Comparison of ENCODE assay signal across 8 cellular contexts in genomic region chr15:57591822-57592367, GRCh38. TPM values are rescaled to one million over a fixed set of nuclear protein-coding genes. Genes with fewer than 3 reads are reported as not detected.
DNase-seq lines count a peak whose midpoint lies in the region; ATAC-seq, FAIRE-seq and TF ChIP-seq lines count a peak whose summit lies in the region.

TSS of gene MYZAP (plus strand) at chr15:57591904. CDS start at chr15:57592035, 131 bp downstream.

- H3K36me3 ChIP-seq in mammary epithelial cell (ENCODE audit: insufficient read depth, low read length) (no peaks in the 10 kb centered on the region), kidney (ENCODE audit: control insufficient read depth in 1 of 2, insufficient read depth in 2 of 2, low read length in 2 of 2) (no peaks in the 10 kb centered on the region)

- no TSS peak for BruUV-seq in mammary epithelial cell (replicated peaks; lab: Mats Ljungman, UMichigan)

- dilution Hi-C loops in mammary epithelial cell (cut with HindIII; ENCODE audit: low sequenced_read_pairs), result no loop called here

- H3K4me1 ChIP-seq in mammary epithelial cell (ENCODE audit: insufficient read depth, low read length), result peaks cover 13% of the 10 kb centered on the region
- peaks cover 0 to 3% of the 10 kb centered on the region in 2 donors for H3K4me1 ChIP-seq in kidney (ENCODE audit: control insufficient read depth in 1 of 2, insufficient read depth in 1 of 2, low read depth in 1 of 2, low read length in 2 of 2)

- H3K9me3 ChIP-seq in mammary epithelial cell (replicated peaks; ENCODE audit: insufficient read depth, low read length), result no peaks in the 10 kb centered on the region
- H3K9me3 ChIP-seq in kidney (ENCODE audit: control insufficient read depth in 1 of 2, low read length in 2 of 2), result no peaks in the 10 kb centered on the region

- no CpG with 5 or more reads among the region's 58 CpGs for WGBS in mammary epithelial cell (ENCODE audit: low coverage, missing lambda C conversion rate)

- FAIRE-seq in kidney (lab: Jason Lieb, UNC), result no peak

- H2AFZ ChIP-seq in mammary epithelial cell (ENCODE audit: low read depth, low read length), result peak within 1 kb of the TSS; percentile 87

- in situ Hi-C loops in mammary epithelial cell (cut with MboI; ENCODE audit: low sequenced_read_pairs in 2 of 2), result no loop called here

- H3K27ac ChIP-seq in mammary epithelial cell (ENCODE audit: insufficient read depth, low read depth, low read length), result no peak within 1 kb of the TSS
- H3K27ac ChIP-seq in kidney (ENCODE audit: low read depth in 2 of 2, low read length in 2 of 2), result no peak within 1 kb of the TSS

- no peak within 1 kb of the TSS for H3K9ac ChIP-seq in mammary epithelial cell (ENCODE audit: insufficient read depth, low read length)
- H3K9ac ChIP-seq in kidney (ENCODE audit: low read length in 2 of 2), result peak within 1 kb of the TSS in 1 of 2 donors; percentile 6

- no peak for TF ChIP-seq CTCF in mammary epithelial cell (conservative IDR thresholded peaks at IDR 0.05 in 1 of 2, IDR thresholded peaks at IDR 0.05 in 1 of 2; ENCODE audit: extremely low read depth in 1 of 2, insufficient read depth in 1 of 2, low read depth in 1 of 2, low read length in 2 of 2)
- TF ChIP-seq CTCF in kidney (IDR thresholded peaks at IDR 0.05; ENCODE audit: borderline replicate concordance, extremely low read depth, insufficient read depth), result no peak

- H3K79me2 ChIP-seq in mammary epithelial cell (ENCODE audit: insufficient read depth, low read length), result no peaks in the 10 kb centered on the region

- H3K27me3 ChIP-seq in mammary epithelial cell (ENCODE audit: insufficient read depth, low read length), result no peaks in the 10 kb centered on the region

- no peak for ATAC-seq in GM21619 (IDR thresholded peaks at IDR 0.05; ENCODE audit: unreplicated experiment)

- CTCF ChIA-PET in mammary epithelial cell (lab: Charles Lee; ENCODE audit: low non-redundant PET), result no interaction called here

- H4K20me1 ChIP-seq in mammary epithelial cell (ENCODE audit: insufficient read depth, low read length), result no peaks in the 10 kb centered on the region

- DNase-seq in GM19238 (ENCODE audit: insufficient read length, low spot score) (peak; percentile 7), T-helper 9 cell (peak; percentile 3), mammary epithelial cell (no peak), kidney (peak; percentile 83), KG1 (lab: John Stamatoyannopoulos, UW) (no peak), NCI-H1092 treated with DMSO at 0.1 percent for 48 hours (lab: John Stamatoyannopoulos, UW) (no peak)
- DNase-seq in stimulated activated CD4-positive, alpha-beta T cell treated with anti-CD3 and anti-CD28 coated beads, Interleukin-1b, Interleukin-23, amount 100 ng/mL, for 4 hours (ENCODE audit: low read depth in 2 of 2), result peak; percentile 21 to 54

- H3K4me3 ChIP-seq in mammary epithelial cell (replicated peaks in 1 of 3; ENCODE audit: insufficient read depth in 1 of 3, low read depth in 2 of 3, low read length in 3 of 3) (peak within 1 kb of the TSS; percentile 47 to 60 (median 59)), kidney (ENCODE audit: low read length in 2 of 2) (peak within 1 kb of the TSS; percentile 50 to 64)

- H3K4me2 ChIP-seq in mammary epithelial cell (ENCODE audit: insufficient read depth, low read depth, low read length), result peak within 1 kb of the TSS; percentile 85

- intact Hi-C loops in mammary epithelial cell (cut with micrococcal nuclease) (loop anchor here (2.0 kb wide), 1 partner anchor 31 kb away; no protein-coding TSS in a partner anchor), kidney (cut with DNase I) (no loop called here)

RNA-seq across cellular contexts. Expression of gene MYZAP, which starts in this region (rescaled TPM):
- 1 to 10 TPM; 1.0 to 4.8 TPM for total RNA-seq in mammary epithelial cell
- 1.0 TPM for polyA plus RNA-seq in mammary epithelial cell
- not detected for polyA minus RNA-seq in mammary epithelial cell
- total RNA-seq in kidney, result 3.3 TPM
- polyA plus RNA-seq in kidney (ENCODE audit: insufficient read depth, low read depth, low replicate concordance), result 6.1 TPM

Comparison
In these comparisons a context has a peak if more than half of its experiments do, and no peak if none do; other contexts are left out.
1. DNase-seq: peak in GM19238 (single experiment), T-helper 9 cell (single experiment), kidney (single experiment) and stimulated activated CD4-positive, alpha-beta T cell treated with anti-CD3 and anti-CD28 coated beads, Interleukin-1b, Interleukin-23, amount 100 ng/mL, for 4 hours (2 of 2); none in mammary epithelial cell (single experiment), KG1 (single experiment) and NCI-H1092 treated with DMSO at 0.1 percent for 48 hours (single experiment).